10 cellular contexts compared by ENCODE assay signal in the genomic region with DNA sequence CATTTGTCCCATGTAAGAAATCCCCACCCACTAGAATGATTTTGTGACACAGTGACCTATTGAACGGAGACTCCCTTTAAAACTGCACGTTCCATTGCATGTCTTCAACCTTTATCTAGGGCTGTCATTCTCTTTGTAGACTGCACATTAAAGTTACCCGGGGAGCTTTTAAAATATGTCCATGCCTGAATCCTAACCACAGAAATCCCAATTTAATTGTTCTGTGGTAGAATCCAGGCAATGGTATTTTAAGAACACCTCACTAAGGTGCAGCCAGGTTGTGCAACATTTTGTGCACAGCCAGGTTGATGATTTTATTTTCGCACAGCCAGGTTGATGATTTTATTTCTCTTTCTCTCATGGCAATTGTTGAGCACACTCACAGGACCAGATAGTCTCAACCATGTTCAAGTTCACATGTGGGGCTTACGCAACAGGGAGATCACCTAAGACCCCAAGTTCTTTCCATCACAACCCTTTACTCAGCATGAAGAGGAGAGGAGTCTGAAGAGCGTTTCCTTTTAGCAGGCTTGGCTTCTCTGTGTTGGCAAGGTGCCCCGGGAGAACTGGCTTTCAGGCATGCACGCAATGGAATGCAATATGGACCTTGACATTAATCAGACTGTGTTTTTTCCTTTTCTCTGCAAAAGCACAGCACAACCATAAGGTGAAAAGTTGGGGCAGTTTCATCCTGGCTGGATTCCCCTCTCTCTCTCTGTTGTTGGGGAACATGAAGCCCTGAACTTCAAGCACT.
DNase-seq lines count a peak whose midpoint lies in the region; ATAC-seq, FAIRE-seq and TF ChIP-seq lines count a peak whose summit lies in the region.
"Had no signal": no experiment of that assay in that cellular context is flagged by ENCODE, and none has a peak within 500 bp of the region (broad histone marks: within the 10 kb centered on the region; RNA-seq: fewer than 3 reads in every experiment).

No MANE protein-coding gene starts in this region.

- no peaks in the 10 kb centered on the region for H3K36me3 ChIP-seq in pancreas
- H3K36me3 ChIP-seq in CD8-positive, alpha-beta T cell (ENCODE audit: insufficient read depth, low read length): no peaks in the 10 kb centered on the region

- POLR2A ChIA-PET in CD8-positive, alpha-beta T cell (lab: Charles Lee): no interaction called here

- no peaks in the 10 kb centered on the region for H3K9me3 Mint-ChIP-seq in CD8-positive, alpha-beta T cell

- H3K4me1 ChIP-seq in pancreas: peaks cover 6 to 8% (median 6%) of the 10 kb centered on the region in 3 donors
- no peaks in the 10 kb centered on the region for H3K4me1 ChIP-seq in CD8-positive, alpha-beta T cell (ENCODE audit: insufficient read depth, low read length)

- intact Hi-C loops in pancreas (cut with DNase I): no loop called here
- intact Hi-C loops in CD8-positive, alpha-beta T cell (cut with DNase I, micrococcal nuclease): no loop called here

- ATAC-seq in pancreas: peak; percentile 91 to 94 (median 92)
- no peak for ATAC-seq in GM19324 (IDR thresholded peaks at IDR 0.05; ENCODE audit: low FRiP score, unreplicated experiment)
- ATAC-seq in HG02970 (IDR thresholded peaks at IDR 0.05; ENCODE audit: low FRiP score, unreplicated experiment): no peak
- ATAC-seq in CD8-positive, alpha-beta T cell: no peak
- no peak for ATAC-seq in HG03457 (IDR thresholded peaks at IDR 0.05; ENCODE audit: unreplicated experiment)
- ATAC-seq: stimulated activated naive CD8-positive, alpha-beta T cell treated with anti-CD3 and anti-CD28 coated beads, Interleukin-15, Interleukin-2, amounts not matched to agents 100 U/mL and 50 U/mL, for 24 hours had no signal

- no peak overlapping the region for H3K4me3 Mint-ChIP-seq in CD8-positive, alpha-beta T cell

- no peak for TF ChIP-seq CTCF in foreskin fibroblast (IDR thresholded peaks at IDR 0.05; ENCODE audit: low read depth, low read length)
- no peak for TF ChIP-seq CTCF in pancreas (IDR thresholded peaks at IDR 0.05)
- TF ChIP-seq CTCF in CD8-positive, alpha-beta T cell (IDR thresholded peaks at IDR 0.05): no peak

- H3K27ac Mint-ChIP-seq in CD8-positive, alpha-beta T cell: no peak overlapping the region

- H3K27me3 Mint-ChIP-seq in CD8-positive, alpha-beta T cell (ENCODE audit: low read depth): no peaks in the 10 kb centered on the region

- WGBS in pancreas, 2 donors: 8% methylated on average over 8 of the region's 8 CpGs

- no peaks in the 10 kb centered on the region for H3K27me3 ChIP-seq in pancreas
- H3K27me3 ChIP-seq in CD8-positive, alpha-beta T cell (ENCODE audit: insufficient read depth, low read length): no peaks in the 10 kb centered on the region

- no peak for FAIRE-seq in pancreas (lab: Jason Lieb, UNC)

- H3K9me3 ChIP-seq in pancreas: no peaks in the 10 kb centered on the region
- no peaks in the 10 kb centered on the region for H3K9me3 ChIP-seq in CD8-positive, alpha-beta T cell (ENCODE audit: low read length)

- H3K4me3 ChIP-seq in foreskin fibroblast (ENCODE audit: low read depth in 1 of 2, low read length in 2 of 2) (no peak overlapping the region), pancreas (no peak overlapping the region)
- H3K4me3 ChIP-seq in CD8-positive, alpha-beta T cell (ENCODE audit: low read depth, low read length): no peak overlapping the region

- no peaks in the 10 kb centered on the region for H3K4me1 Mint-ChIP-seq in CD8-positive, alpha-beta T cell (ENCODE audit: low read depth)

- no peaks in the 10 kb centered on the region for H3K36me3 Mint-ChIP-seq in CD8-positive, alpha-beta T cell

- peak overlapping the region; percentile 29 to 66 (median 46) for H3K27ac ChIP-seq in pancreas
- no peak overlapping the region for H3K27ac ChIP-seq in CD8-positive, alpha-beta T cell (ENCODE audit: low read depth, low read length)

- DNase-seq in DMS79 (lab: John Stamatoyannopoulos, UW) (peak; percentile 38), SK-N-DZ (ENCODE audit: low spot score) (peak; percentile 6), foreskin fibroblast (peak; percentile 49 to 85), pancreas (peak; percentile 79 to 88 (median 86))
- no peak for DNase-seq in CD8-positive, alpha-beta T cell
- DNase-seq: activated effector memory CD4-positive, alpha-beta T cell treated with Interleukin-2 at 50 U/mL for 16 hours; stimulated activated naive CD8-positive, alpha-beta T cell treated with anti-CD3 and anti-CD28 coated beads, Interleukin-15, Interleukin-2, amounts not matched to agents 100 U/mL and 50 U/mL, for 24 hours had no signal

- CTCF ChIA-PET in CD8-positive, alpha-beta T cell (lab: Charles Lee): no interaction called here

Comparison
In these comparisons a context has a peak if more than half of its experiments do, and no peak if none do; other contexts are left out.
1. DNase-seq: peak in DMS79 (single experiment), SK-N-DZ (single experiment), foreskin fibroblast (2 of 2) and pancreas (6 of 6); none in CD8-positive, alpha-beta T cell (0 of 7).
2. ATAC-seq: peak in pancreas (4 of 4); none in GM19324 (single experiment), HG02970 (single experiment), CD8-positive, alpha-beta T cell (single experiment) and HG03457 (single experiment).